In genomic region chr1:206841609-206842323, GRCh38 we compare ENCODE assay signal across 9 cellular contexts. TPM values are rescaled to one million over a fixed set of nuclear protein-coding genes. Genes with fewer than 3 reads are reported as not detected.
"Had no signal": no experiment of that assay in that cellular context is flagged by ENCODE, and none has a peak within 500 bp of the region (broad histone marks: within the 10 kb centered on the region; RNA-seq: fewer than 3 reads in every experiment).

No MANE protein-coding gene starts in this region.

- H3K9me3 ChIP-seq: HAP-1 had no signal

- H3K4me3 ChIP-seq: GM23248, HAP-1, K562 had no signal

- ATAC-seq: HepG2, K562 had no signal

- H2AFZ ChIP-seq: GM23248 had no signal

- H3K36me3 ChIP-seq: HAP-1 had no signal

- H3K9ac ChIP-seq: GM23248 had no signal

- FAIRE-seq: HepG2, K562 had no signal

- H3K4me1 ChIP-seq: HAP-1 had no signal

- H3K27ac ChIP-seq: GM23248, HL-60 had no signal

- DNase-seq: GM23248, GOT3, H7 had no signal

RNA-seq across cellular contexts. Expression of gene IL20, which starts 23.7 kb away (rescaled TPM):
- total RNA-seq: GM23248, H4, H7, HepG2, HT1080, K562 had no signal
- polyA plus RNA-seq: GM23248, K562 had no signal

RNA-seq across cellular contexts. Expression of gene IL24, which starts 55.5 kb away (rescaled TPM):
- total RNA-seq: H7, HepG2, K562 had no signal
- polyA plus RNA-seq: HepG2 had no signal
